Comparison of ENCODE assay signal across 16 cellular contexts in the genomic region with DNA sequence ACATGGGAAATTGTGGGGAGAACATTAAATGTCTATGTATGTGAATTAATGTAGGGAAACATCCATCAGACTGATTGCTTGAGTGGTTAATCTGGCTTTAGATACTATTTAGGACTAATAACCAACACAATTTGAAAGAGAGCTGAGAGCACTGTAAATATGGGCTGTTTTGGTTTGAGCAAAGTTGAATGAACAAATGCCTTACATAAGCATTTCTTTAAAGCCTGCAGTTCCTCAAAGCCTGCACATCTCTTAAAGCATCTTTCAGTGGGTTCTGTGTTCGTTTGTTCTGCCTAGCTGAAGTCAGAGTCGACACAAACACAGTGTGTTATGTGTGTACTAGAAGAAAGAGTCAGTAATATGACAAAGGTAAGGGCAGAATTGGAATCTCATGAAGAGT.
DNase-seq lines count a peak whose midpoint lies in the region; ATAC-seq, FAIRE-seq and TF ChIP-seq lines count a peak whose summit lies in the region.
"Had no signal": no experiment of that assay in that cellular context is flagged by ENCODE, and none has a peak within 500 bp of the region (broad histone marks: within the 10 kb centered on the region; RNA-seq: fewer than 3 reads in every experiment).

No MANE protein-coding gene starts in this region.

- no peak overlapping the region for H3K27ac ChIP-seq in HepG2 (ENCODE audit: extremely low read length, insufficient read depth, low read length)
- H3K27ac ChIP-seq in right lobe of liver: no peak overlapping the region
- H3K27ac ChIP-seq in iPS-20b (ENCODE audit: low read length): no peak overlapping the region
- H3K27ac ChIP-seq in mesenchymal stem cell (ENCODE audit: low read length, poor library complexity, severe bottlenecking): no peak overlapping the region
- H3K27ac ChIP-seq: 22Rv1, BLaER1 had no signal

- TF ChIP-seq EP300 in HepG2 (IDR thresholded peaks at IDR 0.05; ENCODE audit: low read depth in 2 of 2, low read length in 2 of 2) (no peak), HepG2 (CRISPR knock-in tag; IDR thresholded peaks at IDR 0.05; ENCODE audit: borderline replicate concordance) (no peak)

- H3K79me1 ChIP-seq in mesenchymal stem cell (replicated peaks; ENCODE audit: low read length, poor library complexity, severe bottlenecking): no peaks in the 10 kb centered on the region

- no peak for TF ChIP-seq RAD21 in HepG2 (CRISPR knock-in tag; IDR thresholded peaks at IDR 0.05)

- H3K4me2 ChIP-seq in HepG2 (ENCODE audit: low read depth, low read length) (no peak overlapping the region), mesenchymal stem cell (ENCODE audit: low read length, poor library complexity, severe bottlenecking) (no peak overlapping the region)
- H3K4me2 ChIP-seq: BLaER1 had no signal

- no peaks in the 10 kb centered on the region for H3K79me2 ChIP-seq in HepG2 (ENCODE audit: insufficient read depth, low read length)

- H3K4ac ChIP-seq in mesenchymal stem cell (ENCODE audit: low read depth in 1 of 2, low read length in 2 of 2): no peak overlapping the region

- H3K18ac ChIP-seq in mesenchymal stem cell (ENCODE audit: low read depth in 1 of 2, low read length in 2 of 2): no peak overlapping the region

- H3K9me3 Mint-ChIP-seq in WTC11: no peaks in the 10 kb centered on the region
- H3K9me3 Mint-ChIP-seq: CD4-positive, alpha-beta memory T cell had no signal

- in situ Hi-C loops in HepG2 (cut with HindIII; ENCODE audit: extremely low pct_ligation_motif_present, low pct_unique_long_range_greater_than_20kb): no loop called here

- no peaks in the 10 kb centered on the region for H3K36me3 ChIP-seq in HepG2 (replicated peaks in 1 of 2; ENCODE audit: control insufficient read depth in 1 of 2, insufficient read depth in 2 of 2, low read length in 2 of 2)
- H3K36me3 ChIP-seq in right lobe of liver: no peaks in the 10 kb centered on the region
- H3K36me3 ChIP-seq in iPS-20b (ENCODE audit: insufficient read depth, low read depth, low read length): no peaks in the 10 kb centered on the region
- H3K36me3 ChIP-seq in mesenchymal stem cell (ENCODE audit: control insufficient read depth in 1 of 2, insufficient read depth in 2 of 2, low read depth in 1 of 2, low read length in 2 of 2): no peaks in the 10 kb centered on the region
- H3K36me3 ChIP-seq: BLaER1 had no signal

- H3K9me3 ChIP-seq in HepG2 (ENCODE audit: low read length) (no peaks in the 10 kb centered on the region), right lobe of liver (no peaks in the 10 kb centered on the region), iPS-20b (ENCODE audit: insufficient read depth, low read depth, low read length) (no peaks in the 10 kb centered on the region), mesenchymal stem cell (ENCODE audit: control insufficient read depth, low read length) (no peaks in the 10 kb centered on the region)
- H3K9me3 ChIP-seq: BLaER1 had no signal

- H2BK12ac ChIP-seq in mesenchymal stem cell (ENCODE audit: low read length in 2 of 2): no peak overlapping the region

- peaks cover 48% of the 10 kb centered on the region for H3K4me1 Mint-ChIP-seq in WTC11
- H3K4me1 Mint-ChIP-seq: CD14-positive monocyte; CD4-positive, alpha-beta memory T cell had no signal

- ATAC-seq in HepG2 (no peak), right lobe of liver (no peak), WTC11 (no peak), HG03439 (IDR thresholded peaks at IDR 0.05; ENCODE audit: unreplicated experiment) (no peak)

- no peak overlapping the region for H4K91ac ChIP-seq in mesenchymal stem cell (ENCODE audit: low read length)

- no peak overlapping the region for H2BK5ac ChIP-seq in mesenchymal stem cell (ENCODE audit: low read depth, low read length, poor library complexity, severe bottlenecking)

- no peak overlapping the region for H2BK15ac ChIP-seq in mesenchymal stem cell (ENCODE audit: low read depth, poor library complexity, severe bottlenecking)

- intact Hi-C loops in HepG2 (cut with micrococcal nuclease; ENCODE audit: unreplicated experiment) (no loop called here), right lobe of liver (cut with DNase I) (no loop called here)

- peaks cover 0 to 6% of the 10 kb centered on the region in 2 experiments; a peak in 2 of 5 replicates for H3K27me3 ChIP-seq in HepG2 (ENCODE audit: control insufficient read depth in 1 of 2, insufficient read depth in 2 of 2, low read length in 2 of 2)
- no peaks in the 10 kb centered on the region for H3K27me3 ChIP-seq in right lobe of liver
- H3K27me3 ChIP-seq in iPS-20b (ENCODE audit: insufficient read depth, low read length): no peaks in the 10 kb centered on the region
- H3K27me3 ChIP-seq in mesenchymal stem cell (ENCODE audit: control insufficient read depth in 1 of 2, insufficient read depth in 1 of 2, low read length in 2 of 2): peaks cover 0 to 4% of the 10 kb centered on the region in 2 experiments
- H3K27me3 ChIP-seq: BLaER1 had no signal

- H2AK5ac ChIP-seq in mesenchymal stem cell (ENCODE audit: low read length, severe bottlenecking): no peak overlapping the region

- H3K9ac ChIP-seq in HepG2 (ENCODE audit: insufficient read depth, low read depth, low read length) (no peak overlapping the region), iPS-20b (ENCODE audit: low read depth, low read length) (peak overlapping the region; percentile 18; the same call in 1 of the 2 replicates), mesenchymal stem cell (ENCODE audit: low read length) (no peak overlapping the region)
- H3K9ac ChIP-seq: BLaER1 had no signal

- H2AFZ ChIP-seq in HepG2 (ENCODE audit: low read length) (no peak overlapping the region), mesenchymal stem cell (ENCODE audit: low read depth, low read length) (no peak overlapping the region)

- peak overlapping the region; percentile 12; the same call in 1 of the 2 replicates for H3K27ac Mint-ChIP-seq in WTC11
- H3K27ac Mint-ChIP-seq: HFFc6 had no signal

- no peak for DNase-seq in HepG2 (ENCODE audit: low spot score)
- no peak for DNase-seq in right lobe of liver
- DNase-seq in WTC11 (ENCODE audit: low spot score): no peak
- DNase-seq in mesenchymal stem cell: no peak
- no peak for DNase-seq in NCI-H510A treated with DMSO at 0.1 percent for 48 hours (lab: John Stamatoyannopoulos, UW)
- DNase-seq: CD4-positive, alpha-beta memory T cell; DMS79 treated with DMSO at 0.1 percent for 48 hours; GF-D8; HCEC 1CT; HFFc6 had no signal

- no peak overlapping the region for H4K8ac ChIP-seq in mesenchymal stem cell (ENCODE audit: low read length)

- FAIRE-seq in HepG2 (lab: Jason Lieb, UNC): no peak
- FAIRE-seq: HTR-8/SVneo had no signal

- POLR2A ChIA-PET in HepG2 (lab: Yijun Ruan, JAX) (no interaction called here), WTC11 (lab: Charles Lee) (no interaction called here)

- H3K14ac ChIP-seq in mesenchymal stem cell (ENCODE audit: low read length in 2 of 2): no peak overlapping the region

- no peaks in the 10 kb centered on the region for H3K4me1 ChIP-seq in HepG2 (ENCODE audit: insufficient read depth, low read length)
- H3K4me1 ChIP-seq in right lobe of liver: no peaks in the 10 kb centered on the region
- peaks cover 32% of the 10 kb centered on the region for H3K4me1 ChIP-seq in iPS-20b (ENCODE audit: insufficient read depth, low read length)
- H3K4me1 ChIP-seq in mesenchymal stem cell (ENCODE audit: control insufficient read depth, insufficient read depth, low read depth, low read length): no peaks in the 10 kb centered on the region
- H3K4me1 ChIP-seq: BLaER1 had no signal

- no peak overlapping the region for H2BK120ac ChIP-seq in mesenchymal stem cell (ENCODE audit: low read depth, low read length)

- CTCF ChIA-PET in HepG2 (lab: Yijun Ruan, JAX; ENCODE audit: low intra/inter-chr PET ratio, low total read pairs) (no interaction called here), WTC11 (lab: Charles Lee) (interaction anchor here (1.2 kb wide), 1 partner anchor 412 kb away, joined by 3 read pairs; no protein-coding TSS in a partner anchor)

- no peaks in the 10 kb centered on the region for H4K20me1 ChIP-seq in HepG2 (ENCODE audit: insufficient read depth, low read length)
- H4K20me1 ChIP-seq: BLaER1 had no signal

- TF ChIP-seq CTCF in HepG2 (CRISPR knock-in tag; IDR thresholded peaks at IDR 0.05) (no peak), right lobe of liver (IDR thresholded peaks at IDR 0.05) (no peak), WTC11 (IDR thresholded peaks at IDR 0.05) (no peak)

- H3K4me3 ChIP-seq in HepG2 (replicated peaks in 1 of 3; ENCODE audit: insufficient read depth in 1 of 3, low read depth in 2 of 3, low read length in 3 of 3) (no peak overlapping the region), right lobe of liver (no peak overlapping the region), iPS-20b (ENCODE audit: low read length) (no peak overlapping the region), mesenchymal stem cell (ENCODE audit: insufficient read depth in 1 of 2, low read depth in 1 of 2, low read length in 2 of 2) (no peak overlapping the region)
- H3K4me3 ChIP-seq: BLaER1 had no signal

- BruUV-seq in HepG2 (replicated peaks; lab: Mats Ljungman, UMichigan): no TSS peak

- WGBS in HepG2 (ENCODE audit: low lambda C conversion rate): 0% methylated on average over 2 of the region's 2 CpGs
- 38% methylated on average over 2 of the region's 2 CpGs for WGBS in right lobe of liver (ENCODE audit: insufficient coverage, low coverage, low lambda C conversion rate, missing lambda C conversion rate)
- 58% methylated on average over 2 of the region's 2 CpGs for WGBS in mesenchymal stem cell

- H3K23ac ChIP-seq in mesenchymal stem cell (ENCODE audit: low read length in 2 of 2): no peak overlapping the region

- H3K4me3 Mint-ChIP-seq in WTC11: no peak overlapping the region
- H3K4me3 Mint-ChIP-seq: CD14-positive monocyte; CD4-positive, alpha-beta memory T cell; HFFc6 had no signal

- TF ChIP-seq POLR2A in HepG2 (IDR thresholded peaks at IDR 0.05; ENCODE audit: insufficient read depth in 1 of 2, low read depth in 2 of 2, low read length in 2 of 2): no peak
- no peak for TF ChIP-seq POLR2A in right lobe of liver (IDR thresholded peaks at IDR 0.05)

- H3K36me3 Mint-ChIP-seq in WTC11: no peaks in the 10 kb centered on the region
- H3K36me3 Mint-ChIP-seq: CD14-positive monocyte; CD4-positive, alpha-beta memory T cell had no signal

- H3K27me3 Mint-ChIP-seq in WTC11 (ENCODE audit: low read depth): peaks cover 37% of the 10 kb centered on the region

TF ChIP-seq in WTC11, 78 proteins besides CTCF, POLR2A, EP300 and RAD21 (continues in another document):
- TF ChIP-seq FOXK1 (CRISPR knock-in tag; IDR thresholded peaks at IDR 0.05) (no peak), PRRX2 (CRISPR knock-in tag; IDR thresholded peaks at IDR 0.05) (no peak), ATF3 (CRISPR knock-in tag; conservative IDR thresholded peaks at IDR 0.05) (no peak)
